In the genomic region with DNA sequence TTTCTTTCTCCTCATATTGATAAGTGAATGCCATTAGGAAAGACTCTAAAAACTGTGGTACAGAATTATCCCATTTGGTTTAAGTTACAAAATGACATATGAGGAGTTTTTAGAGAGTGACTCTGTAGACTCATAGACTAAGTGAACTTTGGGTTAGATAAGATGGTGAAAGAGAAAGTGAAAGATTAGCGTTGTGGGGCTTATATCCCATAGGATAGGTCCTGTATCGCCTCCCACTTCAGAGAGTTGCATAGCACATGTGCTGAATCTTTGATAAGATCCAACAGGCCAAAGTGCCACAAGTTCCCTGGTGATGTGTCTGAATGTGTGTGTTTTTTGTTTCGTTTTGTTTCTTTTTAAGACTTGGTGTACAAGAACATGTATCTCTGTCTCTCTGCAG, we compare ENCODE assay signal across 18 cellular contexts.
DNase-seq lines count a peak whose midpoint lies in the region; TF ChIP-seq lines count a peak whose summit lies in the region.
"Had no signal": no experiment of that assay in that cellular context is flagged by ENCODE, and none has a peak within 500 bp of the region (broad histone marks: within the 10 kb centered on the region; RNA-seq: fewer than 3 reads in every experiment).

No MANE protein-coding gene starts in this region.

- TF ChIP-seq CTCF in OCI-LY3 (IDR thresholded peaks at IDR 0.05; ENCODE audit: low read depth, low read length) (no peak), fibroblast of pulmonary artery (IDR thresholded peaks at IDR 0.05; ENCODE audit: low read length, missing control alignments) (no peak)

- intact Hi-C loops in activated T-helper 1 cell treated with anti-CD3 and anti-CD28 coated beads, Interleukin-12 subunit alpha, Interleukin-12 subunit beta, Interleukin-2, Interleukin-4 antibody, amounts not matched to agents 30 ng/mL and 10 ng/mL and 1 ng/mL, durations not matched to agents 14 hours and 24 hours and 36 hours (cut with micrococcal nuclease), result no loop called here

- H3K4me2 ChIP-seq in OCI-LY3 (ENCODE audit: low read length), result peak overlapping the region; percentile 23

- H3K9me3 ChIP-seq in OCI-LY3 (ENCODE audit: insufficient read depth, low read length), result no peaks in the 10 kb centered on the region
- H3K9me3 ChIP-seq: neutrophil had no signal

- H3K27ac ChIP-seq in OCI-LY3 (ENCODE audit: low read length), result no peak overlapping the region
- H3K27ac ChIP-seq: epithelial cell of prostate, neutrophil had no signal

- H3K27ac Mint-ChIP-seq in activated T-helper 1 cell treated with anti-CD3 and anti-CD28 coated beads, Interleukin-12 subunit alpha, Interleukin-12 subunit beta, Interleukin-2, Interleukin-4 antibody, amounts not matched to agents 30 ng/mL and 10 ng/mL and 1 ng/mL, durations not matched to agents 14 hours and 24 hours and 36 hours, result no peak overlapping the region
- H3K27ac Mint-ChIP-seq: CD4-positive, CD25-positive, alpha-beta regulatory T cell; memory B cell had no signal

- peak; percentile 7 for DNase-seq in EL
- DNase-seq in H4 (ENCODE audit: low spot score), result peak; percentile 25
- peak; percentile 31 for DNase-seq in fibroblast of pulmonary artery (ENCODE audit: low read depth)
- no peak for DNase-seq in NCI-H1092 treated with DMSO at 0.1 percent for 48 hours (lab: John Stamatoyannopoulos, UW)
- no peak for DNase-seq in A172 (ENCODE audit: low spot score)
- no peak for DNase-seq in activated T-helper 1 cell treated with anti-CD3 and anti-CD28 coated beads, Interleukin-12 subunit alpha, Interleukin-12 subunit beta, Interleukin-2, Interleukin-4 antibody, amounts not matched to agents 30 ng/mL and 10 ng/mL and 1 ng/mL, durations not matched to agents 14 hours and 24 hours and 36 hours (ENCODE audit: low spot score)
- no peak for DNase-seq in effector CD4-positive, alpha-beta T cell
- DNase-seq: activated naive CD4-positive, alpha-beta T cell treated with anti-CD3 and anti-CD28 coated beads, Interleukin-2, amount 50 U/mL, for 16 hours; activated T-cell treated with anti-CD3 and anti-CD28 coated beads, Interleukin-2, amount 50 U/mL, for 4 hours; CD4-positive, CD25-positive, alpha-beta regulatory T cell; NCI-H1436; NCI-H510A treated with DMSO at 0.1 percent for 48 hours; stimulated activated CD4-positive, alpha-beta T cell treated with anti-CD3 and anti-CD28 coated beads, Interleukin-1b, Interleukin-23, amount 100 ng/mL, for 48 hours had no signal

- no peak overlapping the region for H3K4me3 Mint-ChIP-seq in activated T-helper 1 cell treated with anti-CD3 and anti-CD28 coated beads, Interleukin-12 subunit alpha, Interleukin-12 subunit beta, Interleukin-2, Interleukin-4 antibody, amounts not matched to agents 30 ng/mL and 10 ng/mL and 1 ng/mL, durations not matched to agents 14 hours and 24 hours and 36 hours
- H3K4me3 Mint-ChIP-seq: activated T-cell treated with anti-CD3 and anti-CD28 coated beads, Interleukin-2, amount 50 U/mL, for 4 hours; CD4-positive, CD25-positive, alpha-beta regulatory T cell; central memory CD8-positive, alpha-beta T cell; memory B cell had no signal

- no peaks in the 10 kb centered on the region for H3K9me3 Mint-ChIP-seq in activated T-helper 1 cell treated with anti-CD3 and anti-CD28 coated beads, Interleukin-12 subunit alpha, Interleukin-12 subunit beta, Interleukin-2, Interleukin-4 antibody, amounts not matched to agents 30 ng/mL and 10 ng/mL and 1 ng/mL, durations not matched to agents 14 hours and 24 hours and 36 hours
- H3K9me3 Mint-ChIP-seq: activated T-cell treated with anti-CD3 and anti-CD28 coated beads, Interleukin-2, amount 50 U/mL, for 4 hours; memory B cell had no signal

- H3K27me3 Mint-ChIP-seq in activated T-helper 1 cell treated with anti-CD3 and anti-CD28 coated beads, Interleukin-12 subunit alpha, Interleukin-12 subunit beta, Interleukin-2, Interleukin-4 antibody, amounts not matched to agents 30 ng/mL and 10 ng/mL and 1 ng/mL, durations not matched to agents 14 hours and 24 hours and 36 hours (ENCODE audit: insufficient read depth), result no peaks in the 10 kb centered on the region
- H3K27me3 Mint-ChIP-seq: CD4-positive, CD25-positive, alpha-beta regulatory T cell; central memory CD8-positive, alpha-beta T cell; memory B cell had no signal

- no peaks in the 10 kb centered on the region for H3K79me2 ChIP-seq in OCI-LY3 (ENCODE audit: low read length)

- H3K4me1 Mint-ChIP-seq in activated T-helper 1 cell treated with anti-CD3 and anti-CD28 coated beads, Interleukin-12 subunit alpha, Interleukin-12 subunit beta, Interleukin-2, Interleukin-4 antibody, amounts not matched to agents 30 ng/mL and 10 ng/mL and 1 ng/mL, durations not matched to agents 14 hours and 24 hours and 36 hours (ENCODE audit: low read depth), result no peaks in the 10 kb centered on the region
- H3K4me1 Mint-ChIP-seq: CD4-positive, CD25-positive, alpha-beta regulatory T cell; central memory CD8-positive, alpha-beta T cell; memory B cell had no signal

- H3K9ac ChIP-seq in OCI-LY3 (ENCODE audit: low read length), result no peak overlapping the region

- H3K36me3 ChIP-seq in OCI-LY3 (replicated peaks; ENCODE audit: low read depth, low read length), result no peaks in the 10 kb centered on the region
- H3K36me3 ChIP-seq: neutrophil had no signal

- 0 out of 2 replicates have a peak overlapping the region, but pooled peaks have one; percentile 24 for H2AFZ ChIP-seq in OCI-LY3 (ENCODE audit: low read depth, low read length)

- H3K4me1 ChIP-seq in OCI-LY3 (ENCODE audit: low read length), result no peaks in the 10 kb centered on the region

- H3K36me3 Mint-ChIP-seq in activated T-helper 1 cell treated with anti-CD3 and anti-CD28 coated beads, Interleukin-12 subunit alpha, Interleukin-12 subunit beta, Interleukin-2, Interleukin-4 antibody, amounts not matched to agents 30 ng/mL and 10 ng/mL and 1 ng/mL, durations not matched to agents 14 hours and 24 hours and 36 hours (ENCODE audit: low read depth), result no peaks in the 10 kb centered on the region
- H3K36me3 Mint-ChIP-seq: CD4-positive, CD25-positive, alpha-beta regulatory T cell; memory B cell had no signal

- no peaks in the 10 kb centered on the region for H3K27me3 ChIP-seq in OCI-LY3 (ENCODE audit: low read depth, low read length)
- H3K27me3 ChIP-seq: neutrophil had no signal

- no peaks in the 10 kb centered on the region for H4K20me1 ChIP-seq in OCI-LY3 (ENCODE audit: insufficient read depth, low read length)

- H3K4me3 ChIP-seq in OCI-LY3 (ENCODE audit: low read length) (no peak overlapping the region), fibroblast of pulmonary artery (replicated peaks; ENCODE audit: low read depth, low read length) (peak overlapping the region; percentile 8)

Comparison
In these comparisons a context has a peak if more than half of its experiments do, and no peak if none do; other contexts are left out.
1. DNase-seq: peak in EL (single experiment), H4 (single experiment) and fibroblast of pulmonary artery (single experiment); none in NCI-H1092 treated with DMSO at 0.1 percent for 48 hours (single experiment), A172 (single experiment), activated T-helper 1 cell treated with anti-CD3 and anti-CD28 coated beads, Interleukin-12 subunit alpha, Interleukin-12 subunit beta, Interleukin-2, Interleukin-4 antibody, amounts not matched to agents 30 ng/mL and 10 ng/mL and 1 ng/mL, durations not matched to agents 14 hours and 24 hours and 36 hours (single experiment) and effector CD4-positive, alpha-beta T cell (single experiment).